ENCODE assay signal across 9 cellular contexts in genomic region chr11:57763568-57763967, GRCh38. TPM values are rescaled to one million over a fixed set of nuclear protein-coding genes. Genes with fewer than 3 reads are reported as not detected.
DNase-seq lines count a peak whose midpoint lies in the region; ATAC-seq, FAIRE-seq and TF ChIP-seq lines count a peak whose summit lies in the region.
"Had no signal": no experiment of that assay in that cellular context is flagged by ENCODE, and none has a peak within 500 bp of the region (broad histone marks: within the 10 kb centered on the region; RNA-seq: fewer than 3 reads in every experiment).

No MANE protein-coding gene starts in this region.

- no peak overlapping the region for H2BK120ac ChIP-seq in neuronal stem cell (ENCODE audit: low read depth, low read length)

- H3K27ac ChIP-seq in DOHH2 (ENCODE audit: low read depth, low read length) (no peak overlapping the region), fibroblast of lung (ENCODE audit: insufficient read depth, low read length) (peak overlapping the region; percentile 6), neuronal stem cell (replicated peaks; ENCODE audit: low read length) (no peak overlapping the region)
- H3K27ac ChIP-seq: neutrophil had no signal

- H4K20me1 ChIP-seq in DOHH2 (ENCODE audit: control insufficient read depth, insufficient read depth, low read depth, low read length), result no peaks in the 10 kb centered on the region; the same call in 1 of the 2 replicates
- H4K20me1 ChIP-seq in fibroblast of lung (ENCODE audit: control insufficient read depth, extremely low read depth, insufficient read depth, low read length), result peaks cover 5% of the 10 kb centered on the region

- H3K79me2 ChIP-seq in DOHH2 (ENCODE audit: control insufficient read depth, low read length) (peaks cover 61% of the 10 kb centered on the region), fibroblast of lung (ENCODE audit: control insufficient read depth, insufficient read depth, low read length) (peaks cover 66% of the 10 kb centered on the region)

- H2AFZ ChIP-seq in fibroblast of lung (ENCODE audit: low read length), result no peak overlapping the region
- no peak overlapping the region for H2AFZ ChIP-seq in neuronal stem cell (ENCODE audit: low read length)

- ATAC-seq in HG02870 (IDR thresholded peaks at IDR 0.05; ENCODE audit: unreplicated experiment), result no peak
- no peak for ATAC-seq in GM18498 (IDR thresholded peaks at IDR 0.05; ENCODE audit: unreplicated experiment)
- no peak for ATAC-seq in HG02759 (IDR thresholded peaks at IDR 0.05; ENCODE audit: unreplicated experiment)

- H3K9me3 ChIP-seq in DOHH2 (ENCODE audit: control insufficient read depth, insufficient read depth, low read length), result no peaks in the 10 kb centered on the region
- no peaks in the 10 kb centered on the region for H3K9me3 ChIP-seq in fibroblast of lung (ENCODE audit: control insufficient read depth, insufficient read depth, low read depth, low read length)
- no peaks in the 10 kb centered on the region for H3K9me3 ChIP-seq in neuronal stem cell (replicated peaks in 1 of 2; ENCODE audit: control insufficient read depth in 2 of 2, insufficient read depth in 1 of 2, low read depth in 1 of 2, low read length in 2 of 2)
- H3K9me3 ChIP-seq: neutrophil had no signal

- peak; percentile 28 for FAIRE-seq in RCC 7860 (lab: Jason Lieb, UNC)

- peak; percentile 31 for DNase-seq in RCC 7860 (ENCODE audit: low spot score)
- peak; percentile 45 to 54 for DNase-seq in fibroblast of lung (ENCODE audit: low read depth in 2 of 2)
- no peak for DNase-seq in neuronal stem cell (ENCODE audit: low spot score)
- DNase-seq in stimulated activated CD4-positive, alpha-beta T cell treated with anti-CD3 and anti-CD28 coated beads, Interleukin-2, amount 100 ng/mL, for 24 hours, result no peak

- H2BK12ac ChIP-seq in neuronal stem cell (ENCODE audit: low read length), result no peak overlapping the region

- H2BK15ac ChIP-seq in neuronal stem cell (ENCODE audit: low read length), result no peak overlapping the region

- H3K4ac ChIP-seq in neuronal stem cell (ENCODE audit: low read length), result no peak overlapping the region

- H3K4me3 ChIP-seq in DOHH2 (ENCODE audit: low read length) (peak overlapping the region; percentile 93), fibroblast of lung (replicated peaks in 1 of 4; ENCODE audit: control extremely low read depth in 1 of 4, insufficient read depth in 1 of 4, low read depth in 3 of 4, low read length in 4 of 4) (peak overlapping the region; percentile 75 to 99 (median 84)), neuronal stem cell (ENCODE audit: low read length in 2 of 2) (peak overlapping the region; percentile 77 to 82)

- no peak for TF ChIP-seq CTCF in DOHH2 (IDR thresholded peaks at IDR 0.05; ENCODE audit: low read depth, low read length, poor library complexity, severe bottlenecking)
- TF ChIP-seq CTCF in fibroblast of lung (conservative IDR thresholded peaks at IDR 0.05 in 1 of 2, IDR thresholded peaks at IDR 0.05 in 1 of 2; ENCODE audit: low read depth in 1 of 2, low read length in 2 of 2), result peak; percentile 35 to 53

- WGBS in neuronal stem cell (ENCODE audit: extremely low coverage in 2 of 2, insufficient read length in 2 of 2, insufficient replicate concordance in 1 of 2), 2 donors, result no CpG with 5 or more reads among the region's 1 CpG

- no peaks in the 10 kb centered on the region for H3K9me2 ChIP-seq in DOHH2 (replicated peaks; ENCODE audit: control insufficient read depth, low read length)

- no peak overlapping the region for H2AK5ac ChIP-seq in neuronal stem cell (ENCODE audit: low read depth, low read length)

- H3K36me3 ChIP-seq in DOHH2 (ENCODE audit: control insufficient read depth, low read length) (no peaks in the 10 kb centered on the region), fibroblast of lung (ENCODE audit: control insufficient read depth, insufficient read depth, low read length) (no peaks in the 10 kb centered on the region), neuronal stem cell (replicated peaks in 1 of 2; ENCODE audit: control insufficient read depth in 2 of 2, insufficient read depth in 2 of 2, low read length in 2 of 2) (peaks cover 0 to 9% of the 10 kb centered on the region in 2 donors)
- H3K36me3 ChIP-seq: neutrophil had no signal

- no peaks in the 10 kb centered on the region for H3K79me1 ChIP-seq in neuronal stem cell (ENCODE audit: low read depth, low read length)

- H4K8ac ChIP-seq in neuronal stem cell (ENCODE audit: low read depth, low read length), result no peak overlapping the region

- H3K4me2 ChIP-seq in DOHH2 (ENCODE audit: low read length) (peak overlapping the region; percentile 74), fibroblast of lung (ENCODE audit: extremely low read depth, insufficient read depth, low read length) (peak overlapping the region; percentile 59), neuronal stem cell (ENCODE audit: insufficient read depth, low read length, poor library complexity, severe bottlenecking) (peak overlapping the region; percentile 68)

- no peak overlapping the region for H3K23ac ChIP-seq in neuronal stem cell (ENCODE audit: low read depth, low read length, poor library complexity)

- H4K91ac ChIP-seq in neuronal stem cell (ENCODE audit: low read depth, low read length, poor library complexity), result no peak overlapping the region

- H3K4me1 ChIP-seq in DOHH2 (ENCODE audit: control insufficient read depth, low read length) (peaks cover 19% of the 10 kb centered on the region), fibroblast of lung (ENCODE audit: control insufficient read depth, extremely low read depth, insufficient read depth, low read length) (peaks cover 4% of the 10 kb centered on the region), neuronal stem cell (ENCODE audit: control insufficient read depth in 2 of 2, insufficient read depth in 1 of 2, low read depth in 1 of 2, low read length in 2 of 2) (peaks cover 4 to 7% of the 10 kb centered on the region in 2 donors)

- no peak overlapping the region for H3K9ac ChIP-seq in fibroblast of lung (ENCODE audit: insufficient read depth, low read length)
- H3K9ac ChIP-seq in neuronal stem cell (ENCODE audit: low read depth, low read length, poor library complexity), result no peak overlapping the region

- no peak overlapping the region for H2BK5ac ChIP-seq in neuronal stem cell (ENCODE audit: low read length)

- H3F3A ChIP-seq in DOHH2 (ENCODE audit: control insufficient read depth, insufficient read depth), result peaks cover 2% of the 10 kb centered on the region; the same call in 1 of the 2 replicates

- H3K14ac ChIP-seq in neuronal stem cell (ENCODE audit: low read length), result no peak overlapping the region

- no peaks in the 10 kb centered on the region for H3K27me3 ChIP-seq in DOHH2 (ENCODE audit: control insufficient read depth, low read length)
- no peaks in the 10 kb centered on the region for H3K27me3 ChIP-seq in fibroblast of lung (ENCODE audit: control insufficient read depth, insufficient read depth, low read length)
- H3K27me3 ChIP-seq in neuronal stem cell (ENCODE audit: control insufficient read depth in 3 of 3, insufficient read depth in 3 of 3, low read depth in 1 of 3, low read length in 3 of 3), result no peaks in the 10 kb centered on the region
- H3K27me3 ChIP-seq: neutrophil had no signal

- H3K18ac ChIP-seq in neuronal stem cell (ENCODE audit: low read length), result no peak overlapping the region

RNA-seq across cellular contexts. Expression of gene CTNND1, which starts 2.0 kb away (rescaled TPM):
- 71.7 and 103 TPM in 2 replicates for total RNA-seq in fibroblast of lung
- polyA plus RNA-seq in fibroblast of lung, result 113 and 190 TPM in 2 replicates
- 82.9 and 133 TPM in 2 replicates for polyA plus RNA-seq in fibroblast of lung (2012)
- polyA minus RNA-seq in fibroblast of lung (ENCODE audit: low replicate concordance), result 553 and 835 TPM in 2 replicates
- 80.5 TPM for polyA plus RNA-seq in neuronal stem cell (2013, experiment 1 of 2)
- 79.9 TPM for polyA plus RNA-seq in neuronal stem cell (2013, experiment 2 of 2)

RNA-seq across cellular contexts. Expression of gene BTBD18, which starts 11.9 kb away (rescaled TPM):
- not detected in 2 replicates for total RNA-seq in fibroblast of lung
- polyA plus RNA-seq in fibroblast of lung, result not detected in 2 replicates
- polyA plus RNA-seq in fibroblast of lung (2012), result 0.05 TPM in 1 of 2 replicates, not detected in the other
- polyA minus RNA-seq in fibroblast of lung (ENCODE audit: low replicate concordance), result not detected in 2 replicates
- polyA plus RNA-seq in neuronal stem cell (2013, experiment 1 of 2), result not detected
- not detected for polyA plus RNA-seq in neuronal stem cell (2013, experiment 2 of 2)

RNA-seq across cellular contexts. Expression of gene SELENOH, which starts 22.3 kb away (rescaled TPM):
- 93.0 and 99.1 TPM in 2 replicates for total RNA-seq in fibroblast of lung
- polyA plus RNA-seq in fibroblast of lung, result 69.6 and 73.3 TPM in 2 replicates
- 133 and 173 TPM in 2 replicates for polyA plus RNA-seq in fibroblast of lung (2012)
- polyA minus RNA-seq in fibroblast of lung (ENCODE audit: low replicate concordance), result 3.7 and 6.8 TPM in 2 replicates
- polyA plus RNA-seq in neuronal stem cell (2013, experiment 1 of 2), result 227 TPM
- 230 TPM for polyA plus RNA-seq in neuronal stem cell (2013, experiment 2 of 2)

RNA-seq across cellular contexts. Expression of gene TMX2, which starts 51.2 kb away (rescaled TPM):
- total RNA-seq in fibroblast of lung, result 55.7 and 62.8 TPM in 2 replicates
- 71.8 and 84.2 TPM in 2 replicates for polyA plus RNA-seq in fibroblast of lung
- polyA plus RNA-seq in fibroblast of lung (2012), result 61.5 and 79.5 TPM in 2 replicates
- polyA minus RNA-seq in fibroblast of lung (ENCODE audit: low replicate concordance), result 93.9 and 95.7 TPM in 2 replicates
- polyA plus RNA-seq in neuronal stem cell (2013, experiment 1 of 2), result 51.1 TPM
- polyA plus RNA-seq in neuronal stem cell (2013, experiment 2 of 2), result 50.7 TPM

RNA-seq across cellular contexts. Expression of gene MED19, which starts 51.6 kb away (rescaled TPM):
- 15.2 and 16.0 TPM in 2 replicates for total RNA-seq in fibroblast of lung
- 28.9 and 31.4 TPM in 2 replicates for polyA plus RNA-seq in fibroblast of lung
- polyA plus RNA-seq in fibroblast of lung (2012), result 21.2 and 24.4 TPM in 2 replicates
- 2.1 and 4.4 TPM in 2 replicates for polyA minus RNA-seq in fibroblast of lung (ENCODE audit: low replicate concordance)
- 42.5 TPM for polyA plus RNA-seq in neuronal stem cell (2013, experiment 1 of 2)
- polyA plus RNA-seq in neuronal stem cell (2013, experiment 2 of 2), result 41.5 TPM

Comparison
In these comparisons a context has a peak if more than half of its experiments do, and no peak if none do; other contexts are left out.
1. DNase-seq: peak in RCC 7860 (single experiment) and fibroblast of lung (2 of 2); none in neuronal stem cell (single experiment) and stimulated activated CD4-positive, alpha-beta T cell treated with anti-CD3 and anti-CD28 coated beads, Interleukin-2, amount 100 ng/mL, for 24 hours (0 of 2).
2. Peak in every context shown above with its lines, with median percentiles within 50 percentile points of each other: H3K4me2 ChIP-seq and H3K4me3 ChIP-seq.